In genomic region chr6:9412951-9413559, GRCh38 we compare ENCODE assay signal across 8 cellular contexts.
DNase-seq lines count a peak whose midpoint lies in the region; ATAC-seq lines count a peak whose summit lies in the region.

No MANE protein-coding gene starts in this region.

- no peaks in the 10 kb centered on the region for H3K9me3 Mint-ChIP-seq in activated T-cell treated with anti-CD3 and anti-CD28 coated beads, Interleukin-2, amount 50 U/mL, for 24 hours

- no peaks in the 10 kb centered on the region for H3K4me1 Mint-ChIP-seq in activated T-cell treated with anti-CD3 and anti-CD28 coated beads, Interleukin-2, amount 50 U/mL, for 24 hours (ENCODE audit: low read depth)

- ATAC-seq in GM18519 (IDR thresholded peaks at IDR 0.05; ENCODE audit: low FRiP score, unreplicated experiment) (peak; percentile 59), left ventricle myocardium superior (peak; percentile 63)

- H3K27ac Mint-ChIP-seq in activated T-cell treated with anti-CD3 and anti-CD28 coated beads, Interleukin-2, amount 50 U/mL, for 24 hours, result no peak overlapping the region

- H3K27me3 Mint-ChIP-seq in activated T-cell treated with anti-CD3 and anti-CD28 coated beads, Interleukin-2, amount 50 U/mL, for 24 hours, result no peaks in the 10 kb centered on the region

- intact Hi-C loops in left ventricle myocardium superior (cut with micrococcal nuclease), result loop anchor here (5.0 kb wide), 1 partner anchor 161 kb away; no protein-coding TSS in a partner anchor

- H3K36me3 Mint-ChIP-seq in activated T-cell treated with anti-CD3 and anti-CD28 coated beads, Interleukin-2, amount 50 U/mL, for 24 hours (ENCODE audit: low read depth), result no peaks in the 10 kb centered on the region

- peak; percentile 11 for DNase-seq in AG20443 (ENCODE audit: low spot score)
- DNase-seq in HuH-7 (ENCODE audit: low spot score), result peak; percentile 23
- peak; percentile 13 for DNase-seq in SHP77 treated with DMSO at 0.1 percent for 48 hours (lab: John Stamatoyannopoulos, UW)
- DNase-seq in left ventricle myocardium superior, result peak; percentile 32
- DNase-seq in kidney glomerular epithelial cell (lab: John Stamatoyannopoulos, UW), result no peak
- DNase-seq in mucosa of gallbladder (ENCODE audit: low spot score), result no peak
- no peak for DNase-seq in activated T-cell treated with anti-CD3 and anti-CD28 coated beads, Interleukin-2, amount 50 U/mL, for 24 hours

- no peak overlapping the region for H3K4me3 Mint-ChIP-seq in activated T-cell treated with anti-CD3 and anti-CD28 coated beads, Interleukin-2, amount 50 U/mL, for 24 hours

Comparison
In these comparisons a context has a peak if more than half of its experiments do, and no peak if none do; other contexts are left out.
1. DNase-seq: peak in AG20443 (single experiment), HuH-7 (single experiment), SHP77 treated with DMSO at 0.1 percent for 48 hours (single experiment) and left ventricle myocardium superior (single experiment); none in kidney glomerular epithelial cell (single experiment), mucosa of gallbladder (single experiment) and activated T-cell treated with anti-CD3 and anti-CD28 coated beads, Interleukin-2, amount 50 U/mL, for 24 hours (single experiment).